12 cellular contexts compared by ENCODE assay signal in genomic region chr10:89458289-89458688, GRCh38. TPM values are rescaled to one million over a fixed set of nuclear protein-coding genes. Genes with fewer than 3 reads are reported as not detected.
DNase-seq lines count a peak whose midpoint lies in the region; ATAC-seq and TF ChIP-seq lines count a peak whose summit lies in the region.
"Had no signal": no experiment of that assay in that cellular context is flagged by ENCODE, and none has a peak within 500 bp of the region (broad histone marks: within the 10 kb centered on the region; RNA-seq: fewer than 3 reads in every experiment).

No MANE protein-coding gene starts in this region.

- peak; percentile 85 for DNase-seq in A172 (ENCODE audit: low spot score)
- peak; percentile 36 for DNase-seq in HT-29 (ENCODE audit: low spot score)
- peak; percentile 76 for DNase-seq in astrocyte of the spinal cord (ENCODE audit: low read depth, low spot score)
- DNase-seq in right cardiac atrium, result no peak
- DNase-seq in NCI-H510A treated with DMSO at 0.1 percent for 48 hours (lab: John Stamatoyannopoulos, UW), result no peak
- no peak for DNase-seq in AG08396 (ENCODE audit: low spot score)
- DNase-seq: activated CD8-positive, alpha-beta memory T cell treated with anti-CD3 and anti-CD28 coated beads for 24 hours; NCI-H2107; sigmoid colon; thyroid gland had no signal

- no peak overlapping the region for H3K27ac ChIP-seq in right cardiac atrium (ENCODE audit: low read length)
- H3K27ac ChIP-seq: sigmoid colon, thyroid gland had no signal

- H3K4me1 ChIP-seq in right cardiac atrium (ENCODE audit: control insufficient read depth, insufficient read depth, low read length), result no peaks in the 10 kb centered on the region
- H3K4me1 ChIP-seq: sigmoid colon, thyroid gland had no signal

- no peak for TF ChIP-seq CTCF in astrocyte of the spinal cord (IDR thresholded peaks at IDR 0.05; ENCODE audit: low read depth, low read length)

- no peaks in the 10 kb centered on the region for H3K9me3 ChIP-seq in right cardiac atrium (ENCODE audit: control insufficient read depth, low read length)
- H3K9me3 ChIP-seq: sigmoid colon, thyroid gland had no signal

- in situ Hi-C loops in astrocyte of the spinal cord (cut with HindIII; ENCODE audit: low sequenced_read_pairs), result no loop called here

- intact Hi-C loops in right cardiac atrium (cut with DNase I), result no loop called here

- WGBS in right cardiac atrium, result 23% methylated on average over 3 of the region's 3 CpGs

- H3K27me3 ChIP-seq in right cardiac atrium (ENCODE audit: control insufficient read depth, insufficient read depth), result no peaks in the 10 kb centered on the region
- H3K27me3 ChIP-seq: sigmoid colon, thyroid gland had no signal

- H3K4me3 ChIP-seq in astrocyte of the spinal cord (ENCODE audit: low read depth, low read length), result no peak overlapping the region
- no peak overlapping the region for H3K4me3 ChIP-seq in right cardiac atrium (ENCODE audit: low read length)
- H3K4me3 ChIP-seq: sigmoid colon, thyroid gland had no signal

- ATAC-seq in right cardiac atrium (peak; percentile 26 to 64), GM19023 (IDR thresholded peaks at IDR 0.05; ENCODE audit: unreplicated experiment) (no peak), GM18502 (IDR thresholded peaks at IDR 0.05; ENCODE audit: poor library complexity, unreplicated experiment) (no peak)

RNA-seq across cellular contexts. Expression of gene IFIT5, which starts 43.9 kb away (rescaled TPM):
- total RNA-seq in A172 (2014; rRNA removed; shearing (Covaris generic)), result 35.5 and 38.5 TPM in 2 replicates
- total RNA-seq in HT-29 (2014; rRNA removed; shearing (Covaris generic)), result 3.3 and 6.0 TPM in 2 replicates
- 10 to 100 TPM; 12.2 to 16.7 (median 16.3) TPM for total RNA-seq in right cardiac atrium
- polyA plus RNA-seq in right cardiac atrium, result 9.2 TPM

Comparison
In these comparisons a context has a peak if more than half of its experiments do, and no peak if none do; other contexts are left out.
1. DNase-seq: peak in A172 (single experiment), HT-29 (single experiment) and astrocyte of the spinal cord (single experiment); none in right cardiac atrium (0 of 3), NCI-H510A treated with DMSO at 0.1 percent for 48 hours (single experiment) and AG08396 (single experiment).
2. ATAC-seq: peak in right cardiac atrium (2 of 2); none in GM19023 (single experiment) and GM18502 (single experiment).